26 cellular contexts compared by ENCODE assay signal in genomic region chr12:7035464-7035863, GRCh38.
"Had no signal": no experiment of that assay in that cellular context is flagged by ENCODE, and none has a peak within 500 bp of the region (broad histone marks: within the 10 kb centered on the region; RNA-seq: fewer than 3 reads in every experiment).

No MANE protein-coding gene starts in this region.

- H3K27ac Mint-ChIP-seq: naive thymus-derived CD8-positive, alpha-beta T cell; nephron; stimulated activated effector memory CD8-positive, alpha-beta T cell treated with anti-CD3 and anti-CD28 coated beads, Interleukin-12 subunit alpha, Interleukin-12 subunit beta, amount 100 ng/mL, for 72 hours; stimulated activated naive CD8-positive, alpha-beta T cell treated with anti-CD3 and anti-CD28 coated beads, Interleukin-15, amount 100 ng/mL, for 72 hours; type B pancreatic cell had no signal

- H3K27me3 Mint-ChIP-seq: stimulated activated naive CD8-positive, alpha-beta T cell treated with anti-CD3 and anti-CD28 coated beads, Interleukin-15, amount 100 ng/mL, for 72 hours had no signal

- DNase-seq: hypothalamus; islet precursor cell; lower lobe of right lung; mammary epithelial cell; mesenchymal stem cell; naive thymus-derived CD8-positive, alpha-beta T cell; nucleus accumbens; pancreas; posterior cingulate gyrus; retina; right cardiac atrium; small intestine; spleen; stimulated activated CD4-positive, alpha-beta T cell treated with anti-CD3 and anti-CD28 coated beads, Interleukin-4, amount 100 ng/mL, for 24 hours; stimulated activated naive CD4-positive, alpha-beta T cell; stimulated activated naive CD8-positive, alpha-beta T cell treated with anti-CD3 and anti-CD28 coated beads, Interleukin-15, amount 100 ng/mL, for 72 hours; substantia nigra; uterus had no signal

- H3K4me1 Mint-ChIP-seq: nephron, neural crest cell had no signal

- H3K27ac ChIP-seq: lower lobe of right lung, pancreas, prostate gland, spleen, tibial nerve, uterus had no signal

- H3K9me3 Mint-ChIP-seq: naive thymus-derived CD8-positive, alpha-beta T cell; nephron; stimulated activated effector memory CD8-positive, alpha-beta T cell treated with anti-CD3 and anti-CD28 coated beads, Interleukin-12 subunit alpha, Interleukin-12 subunit beta, amount 100 ng/mL, for 72 hours; stimulated activated naive CD8-positive, alpha-beta T cell treated with anti-CD3 and anti-CD28 coated beads, Interleukin-15, amount 100 ng/mL, for 72 hours; type B pancreatic cell had no signal

- H3K4me3 ChIP-seq: lower lobe of right lung, pancreas, prostate gland, spleen, tibial nerve, uterus had no signal

- H3K9me3 ChIP-seq: lower lobe of right lung, pancreas, prostate gland, spleen, tibial nerve, uterus had no signal

- H3K36me3 Mint-ChIP-seq: naive thymus-derived CD8-positive, alpha-beta T cell; stimulated activated effector memory CD8-positive, alpha-beta T cell treated with anti-CD3 and anti-CD28 coated beads, Interleukin-12 subunit alpha, Interleukin-12 subunit beta, amount 100 ng/mL, for 72 hours; type B pancreatic cell had no signal

- ATAC-seq: left lobe of liver; lower lobe of right lung; naive thymus-derived CD8-positive, alpha-beta T cell; pancreas; right cardiac atrium; sciatic nerve; stimulated activated effector memory CD8-positive, alpha-beta T cell treated with anti-CD3 and anti-CD28 coated beads, Interleukin-12 subunit alpha, Interleukin-12 subunit beta, amount 100 ng/mL, for 72 hours; stimulated activated naive CD8-positive, alpha-beta T cell treated with anti-CD3 and anti-CD28 coated beads, Interleukin-15, amount 100 ng/mL, for 72 hours had no signal

- H3K4me1 ChIP-seq: lower lobe of right lung, pancreas, prostate gland, spleen, tibial nerve, uterus had no signal

- H3K27me3 ChIP-seq: pancreas, spleen, tibial nerve, uterus had no signal

- H3K36me3 ChIP-seq: lower lobe of right lung, pancreas, prostate gland, spleen, tibial nerve, uterus had no signal

- H3K4me3 Mint-ChIP-seq: naive thymus-derived CD8-positive, alpha-beta T cell; nephron; neural crest cell; stimulated activated effector memory CD8-positive, alpha-beta T cell treated with anti-CD3 and anti-CD28 coated beads, Interleukin-12 subunit alpha, Interleukin-12 subunit beta, amount 100 ng/mL, for 72 hours; stimulated activated naive CD8-positive, alpha-beta T cell treated with anti-CD3 and anti-CD28 coated beads, Interleukin-15, amount 100 ng/mL, for 72 hours; type B pancreatic cell had no signal
